9 cellular contexts compared by ENCODE assay signal in genomic region chr11:62671604-62672528, GRCh38. TPM values are rescaled to one million over a fixed set of nuclear protein-coding genes. Genes with fewer than 3 reads are reported as not detected.
DNase-seq lines count a peak whose midpoint lies in the region; ATAC-seq, FAIRE-seq and TF ChIP-seq lines count a peak whose summit lies in the region.
"Had no signal": no experiment of that assay in that cellular context is flagged by ENCODE, and none has a peak within 500 bp of the region (broad histone marks: within the 10 kb centered on the region; RNA-seq: fewer than 3 reads in every experiment).

TSS of gene LBHD1 (minus strand) at chr11:62672267. CDS start at chr11:62670031, 2,236 bp downstream.
TSS of gene UQCC3 (plus strand) at chr11:62671673. CDS start at chr11:62671746, 73 bp downstream.

- peaks cover 10 to 12% of the 10 kb centered on the region in 2 donors for H3K4me1 ChIP-seq in kidney (ENCODE audit: control insufficient read depth in 1 of 2, insufficient read depth in 1 of 2, low read depth in 1 of 2, low read length in 2 of 2)

- peak within 1 kb of the TSS; percentile 43 to 94 for H3K9ac ChIP-seq in kidney (ENCODE audit: low read length in 2 of 2)

- peak; percentile 64 for DNase-seq in NCI-H1436 (lab: John Stamatoyannopoulos, UW)
- DNase-seq in NCI-H1436 treated with DMSO at 0.1 percent for 48 hours (lab: John Stamatoyannopoulos, UW) = no peak
- DNase-seq in NCI-H226 = peak; percentile 79
- DNase-seq in activated CD4-positive, CD25-positive, alpha-beta regulatory T cell (lab: John Stamatoyannopoulos, UW) = peak; percentile 38 to 60 (median 43)
- peak; percentile 76 for DNase-seq in central memory CD4-positive, alpha-beta T cell
- peak; percentile 91 for DNase-seq in kidney
- DNase-seq in stimulated activated CD4-positive, alpha-beta T cell treated with anti-CD3 and anti-CD28 coated beads, Interleukin-15, amount 100 ng/mL, for 24 hours = peak; percentile 94

- H3K27ac ChIP-seq in kidney (ENCODE audit: low read depth in 2 of 2, low read length in 2 of 2) = peak within 1 kb of the TSS; percentile 59 to 88

- no peak for TF ChIP-seq CTCF in kidney (IDR thresholded peaks at IDR 0.05; ENCODE audit: borderline replicate concordance, extremely low read depth, insufficient read depth)

- H3K36me3 ChIP-seq in kidney (ENCODE audit: control insufficient read depth in 1 of 2, insufficient read depth in 2 of 2, low read length in 2 of 2) = peaks cover 0 to 2% of the 10 kb centered on the region in 2 donors

- H3K4me3 ChIP-seq in kidney (ENCODE audit: low read length in 2 of 2) = peak within 1 kb of the TSS; percentile 94 to 98

- ATAC-seq in HG03103 (IDR thresholded peaks at IDR 0.05; ENCODE audit: low read depth, unreplicated experiment) = peak; percentile 51

- H3K9me3 ChIP-seq in kidney (ENCODE audit: control insufficient read depth in 1 of 2, low read length in 2 of 2) = no peaks in the 10 kb centered on the region

- no peak for FAIRE-seq in kidney (lab: Jason Lieb, UNC)
- FAIRE-seq: A204.1 had no signal

- intact Hi-C loops in kidney (cut with DNase I) = no loop called here

RNA-seq across cellular contexts. Expression of gene LBHD1, which starts in this region (rescaled TPM):
- total RNA-seq in kidney = 7.9 TPM
- 5.3 TPM for polyA plus RNA-seq in kidney (ENCODE audit: insufficient read depth, low read depth, low replicate concordance)

RNA-seq across cellular contexts. Expression of gene UQCC3, which starts in this region (rescaled TPM):
- 7.6 TPM for total RNA-seq in kidney
- 24.8 TPM for polyA plus RNA-seq in kidney (ENCODE audit: insufficient read depth, low read depth, low replicate concordance)
